8 cellular contexts compared by ENCODE assay signal in the genomic region with DNA sequence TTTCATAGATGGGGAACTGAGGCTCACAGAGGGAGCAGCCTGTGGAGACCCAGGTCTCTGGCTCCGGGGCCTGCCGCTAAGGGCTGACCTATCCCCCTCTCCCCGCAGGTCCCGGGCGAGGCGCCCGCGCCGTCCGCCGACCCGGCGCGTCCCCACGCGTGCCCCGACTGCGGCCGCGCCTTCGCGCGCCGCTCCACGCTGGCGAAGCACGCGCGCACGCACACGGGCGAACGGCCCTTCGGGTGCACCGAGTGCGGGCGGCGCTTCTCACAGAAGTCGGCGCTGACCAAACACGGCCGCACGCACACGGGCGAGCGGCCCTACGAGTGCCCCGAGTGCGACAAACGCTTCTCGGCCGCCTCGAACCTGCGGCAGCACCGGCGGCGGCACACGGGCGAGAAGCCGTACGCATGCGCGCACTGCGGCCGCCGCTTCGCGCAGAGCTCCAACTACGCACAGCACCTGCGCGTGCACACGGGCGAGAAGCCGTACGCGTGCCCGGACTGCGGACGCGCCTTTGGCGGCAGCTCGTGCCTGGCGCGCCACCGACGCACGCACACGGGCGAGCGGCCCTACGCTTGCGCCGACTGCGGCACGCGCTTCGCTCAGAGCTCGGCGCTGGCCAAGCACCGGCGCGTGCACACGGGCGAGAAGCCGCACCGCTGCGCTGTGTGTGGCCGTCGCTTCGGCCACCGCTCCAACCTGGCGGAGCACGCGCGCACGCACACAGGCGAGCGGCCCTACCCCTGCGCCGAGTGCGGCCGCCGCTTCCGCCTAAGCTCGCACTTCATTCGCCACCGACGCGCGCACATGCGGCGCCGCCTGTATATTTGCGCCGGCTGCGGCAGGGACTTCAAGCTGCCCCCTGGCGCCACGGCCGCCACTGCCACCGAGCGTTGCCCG. TPM values are rescaled to one million over a fixed set of nuclear protein-coding genes. Genes with fewer than 3 reads are reported as not detected.
A peak's percentile ranks its signal among the peaks of the same experiment; 100 is the strongest.
DNase-seq lines count a peak whose midpoint lies in the region; ATAC-seq, FAIRE-seq and TF ChIP-seq lines count a peak whose summit lies in the region.

No MANE protein-coding gene starts in this region.

- FAIRE-seq in kidney (lab: Jason Lieb, UNC), result no peak

- ATAC-seq in HG02763 (IDR thresholded peaks at IDR 0.05; ENCODE audit: unreplicated experiment), result peak; percentile 83

- intact Hi-C loops in kidney (cut with DNase I), result no loop called here

- in situ Hi-C loops in GM13976 (cut with MboI; ENCODE audit: low sequenced_read_pairs, unreplicated experiment), result loop anchor here (25.0 kb wide), 2 partner anchors 230 to 305 kb away; a partner anchor contains a TSS

- H3K4me3 ChIP-seq in kidney (ENCODE audit: low read length in 2 of 2), result peak overlapping the region; percentile 49 to 69

- peaks cover 0 to 4% of the 10 kb centered on the region in 2 donors for H3K36me3 ChIP-seq in kidney (ENCODE audit: control insufficient read depth in 1 of 2, insufficient read depth in 2 of 2, low read length in 2 of 2)

- H3K27ac ChIP-seq in kidney (ENCODE audit: low read depth in 2 of 2, low read length in 2 of 2), result peak overlapping the region; percentile 78 to 86

- TF ChIP-seq CTCF in GM13976 (IDR thresholded peaks at IDR 0.05; ENCODE audit: borderline replicate concordance, control extremely low read depth, extremely low read depth, insufficient read depth, missing control alignments) (no peak), kidney (IDR thresholded peaks at IDR 0.05; ENCODE audit: borderline replicate concordance, extremely low read depth, insufficient read depth) (peak; percentile 25)

- no peaks in the 10 kb centered on the region for H3K9me3 ChIP-seq in kidney (ENCODE audit: control insufficient read depth in 1 of 2, low read length in 2 of 2)

- peaks cover 2 to 14% of the 10 kb centered on the region in 2 donors for H3K4me1 ChIP-seq in kidney (ENCODE audit: control insufficient read depth in 1 of 2, insufficient read depth in 1 of 2, low read depth in 1 of 2, low read length in 2 of 2)

- peak overlapping the region; percentile 22 to 51 for H3K9ac ChIP-seq in kidney (ENCODE audit: low read length in 2 of 2)

- DNase-seq in GM13976 (ENCODE audit: low spot score) (peak; percentile 93), NCI-H2029 (lab: John Stamatoyannopoulos, UW) (peak; percentile 94), kidney (peak; percentile 96), A172 (ENCODE audit: low spot score) (no peak)
- peak; percentile 74 for DNase-seq in activated CD4-positive, CD25-positive, alpha-beta regulatory T cell treated with anti-CD3 and anti-CD28 coated beads, Interleukin-2, amount 50 U/mL, for 16 hours (ENCODE audit: low read depth, low spot score)
- DNase-seq in central memory CD4-positive, alpha-beta T cell, result peak; percentile 89
- DNase-seq in stimulated activated CD4-positive, alpha-beta T cell treated with anti-CD3 and anti-CD28 coated beads, Interleukin-15, amount 100 ng/mL, for 1 hour (ENCODE audit: low read depth in 1 of 2, low spot score in 1 of 2), result peak; percentile 77 to 78

RNA-seq across cellular contexts. Expression of a gene that starts 10.3 kb away (rescaled TPM):
- total RNA-seq in kidney, result 7.8 TPM
- polyA plus RNA-seq in kidney (ENCODE audit: insufficient read depth, low read depth, low replicate concordance), result 14.8 TPM
- total RNA-seq in A172 (2014; rRNA removed; shearing (Covaris generic)), result 19.2 and 27.4 TPM in 2 replicates

RNA-seq across cellular contexts. Expression of a gene that starts 12.1 kb away (rescaled TPM):
- total RNA-seq in kidney, result 39.1 TPM
- 64.7 TPM for polyA plus RNA-seq in kidney (ENCODE audit: insufficient read depth, low read depth, low replicate concordance)
- 74.5 and 86.1 TPM in 2 replicates for total RNA-seq in A172 (2014; rRNA removed; shearing (Covaris generic))

RNA-seq across cellular contexts. Expression of a gene that starts 22.5 kb away (rescaled TPM):
- total RNA-seq in kidney, result 9.7 TPM
- 6.9 TPM for polyA plus RNA-seq in kidney (ENCODE audit: insufficient read depth, low read depth, low replicate concordance)
- total RNA-seq in A172 (2014; rRNA removed; shearing (Covaris generic)), result 19.1 and 20.7 TPM in 2 replicates

RNA-seq across cellular contexts. Expression of a gene that starts 28.0 kb away (rescaled TPM):
- total RNA-seq in kidney, result 82.3 TPM
- polyA plus RNA-seq in kidney (ENCODE audit: insufficient read depth, low read depth, low replicate concordance), result 137 TPM
- total RNA-seq in A172 (2014; rRNA removed; shearing (Covaris generic)), result 4.9 and 7.2 TPM in 2 replicates

RNA-seq across cellular contexts. Expression of a gene that starts 35.3 kb away (rescaled TPM):
- 12.8 TPM for total RNA-seq in kidney
- 5.0 TPM for polyA plus RNA-seq in kidney (ENCODE audit: insufficient read depth, low read depth, low replicate concordance)
- not detected in 2 replicates for total RNA-seq in A172 (2014; rRNA removed; shearing (Covaris generic))
